ENCODE assay signal across 1 cellular context in the genomic region with DNA sequence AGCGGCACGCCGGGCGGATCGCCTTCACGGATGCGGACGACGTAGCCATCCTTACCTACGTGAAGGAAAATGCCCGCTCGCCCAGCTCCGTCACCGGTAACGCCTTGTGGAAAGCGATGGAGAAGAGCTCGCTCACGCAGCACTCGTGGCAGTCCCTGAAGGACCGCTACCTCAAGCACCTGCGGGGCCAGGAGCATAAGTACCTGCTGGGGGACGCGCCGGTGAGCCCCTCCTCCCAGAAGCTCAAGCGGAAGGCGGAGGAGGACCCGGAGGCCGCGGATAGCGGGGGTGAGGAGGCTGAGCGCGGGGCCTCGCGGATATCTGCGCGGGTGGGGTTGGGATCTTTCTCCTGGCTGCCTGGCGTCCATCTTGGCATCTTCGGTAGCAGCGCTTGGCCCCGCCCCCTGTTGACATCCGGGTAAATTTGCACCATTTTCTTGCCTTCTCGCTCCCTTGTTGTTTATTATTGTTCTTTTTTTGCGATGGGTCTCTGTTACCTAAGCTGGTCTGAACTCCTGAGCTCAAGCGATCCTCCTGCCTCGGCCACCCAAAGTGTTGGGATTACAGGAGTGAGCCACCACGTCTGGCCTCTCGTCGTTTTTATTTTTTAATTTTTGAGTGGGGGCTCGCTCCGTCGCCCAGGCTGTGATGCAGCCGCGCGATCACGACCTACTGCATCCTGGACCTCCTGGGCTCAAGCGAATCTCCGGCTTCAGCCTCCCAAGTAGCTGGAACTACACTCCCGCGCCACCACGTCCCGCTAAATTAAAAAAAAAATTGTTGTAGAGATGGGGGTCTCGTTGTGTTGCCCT.
TF ChIP-seq lines count a peak whose summit lies in the region.

No MANE protein-coding gene starts in this region.

TF ChIP-seq in HepG2, 621 proteins besides CTCF, POLR2A, EP300 and RAD21 (continued from another document and continues in another):
- TF ChIP-seq ZNF24 (IDR thresholded peaks at IDR 0.05): no peak
- no peak for TF ChIP-seq CENPT (CRISPR knock-in tag; IDR thresholded peaks at IDR 0.05; ENCODE audit: low read depth)
- TF ChIP-seq, protein P1, sequence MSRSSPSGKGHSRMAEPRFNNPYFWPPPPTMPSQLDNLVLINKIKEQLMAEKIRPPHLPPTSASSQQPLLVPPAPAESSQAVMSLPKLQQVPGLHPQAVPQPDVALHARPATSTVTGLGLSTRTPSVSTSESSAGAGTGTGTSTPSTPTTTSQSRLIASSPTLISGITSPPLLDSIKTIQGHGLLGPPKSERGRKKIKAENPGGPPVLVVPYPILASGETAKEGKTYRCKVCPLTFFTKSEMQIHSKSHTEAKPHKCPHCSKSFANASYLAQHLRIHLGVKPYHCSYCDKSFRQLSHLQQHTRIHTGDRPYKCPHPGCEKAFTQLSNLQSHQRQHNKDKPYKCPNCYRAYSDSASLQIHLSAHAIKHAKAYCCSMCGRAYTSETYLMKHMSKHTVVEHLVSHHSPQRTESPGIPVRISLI (CRISPR knock-in tag; IDR thresholded peaks at IDR 0.05; ENCODE audit: borderline replicate concordance): 0 out of 2 replicates have a peak, but pooled peaks have one; percentile 31
- no peak for TF ChIP-seq ZNF383 (CRISPR knock-in tag; IDR thresholded peaks at IDR 0.05; ENCODE audit: borderline replicate concordance)
- TF ChIP-seq, protein P2, sequence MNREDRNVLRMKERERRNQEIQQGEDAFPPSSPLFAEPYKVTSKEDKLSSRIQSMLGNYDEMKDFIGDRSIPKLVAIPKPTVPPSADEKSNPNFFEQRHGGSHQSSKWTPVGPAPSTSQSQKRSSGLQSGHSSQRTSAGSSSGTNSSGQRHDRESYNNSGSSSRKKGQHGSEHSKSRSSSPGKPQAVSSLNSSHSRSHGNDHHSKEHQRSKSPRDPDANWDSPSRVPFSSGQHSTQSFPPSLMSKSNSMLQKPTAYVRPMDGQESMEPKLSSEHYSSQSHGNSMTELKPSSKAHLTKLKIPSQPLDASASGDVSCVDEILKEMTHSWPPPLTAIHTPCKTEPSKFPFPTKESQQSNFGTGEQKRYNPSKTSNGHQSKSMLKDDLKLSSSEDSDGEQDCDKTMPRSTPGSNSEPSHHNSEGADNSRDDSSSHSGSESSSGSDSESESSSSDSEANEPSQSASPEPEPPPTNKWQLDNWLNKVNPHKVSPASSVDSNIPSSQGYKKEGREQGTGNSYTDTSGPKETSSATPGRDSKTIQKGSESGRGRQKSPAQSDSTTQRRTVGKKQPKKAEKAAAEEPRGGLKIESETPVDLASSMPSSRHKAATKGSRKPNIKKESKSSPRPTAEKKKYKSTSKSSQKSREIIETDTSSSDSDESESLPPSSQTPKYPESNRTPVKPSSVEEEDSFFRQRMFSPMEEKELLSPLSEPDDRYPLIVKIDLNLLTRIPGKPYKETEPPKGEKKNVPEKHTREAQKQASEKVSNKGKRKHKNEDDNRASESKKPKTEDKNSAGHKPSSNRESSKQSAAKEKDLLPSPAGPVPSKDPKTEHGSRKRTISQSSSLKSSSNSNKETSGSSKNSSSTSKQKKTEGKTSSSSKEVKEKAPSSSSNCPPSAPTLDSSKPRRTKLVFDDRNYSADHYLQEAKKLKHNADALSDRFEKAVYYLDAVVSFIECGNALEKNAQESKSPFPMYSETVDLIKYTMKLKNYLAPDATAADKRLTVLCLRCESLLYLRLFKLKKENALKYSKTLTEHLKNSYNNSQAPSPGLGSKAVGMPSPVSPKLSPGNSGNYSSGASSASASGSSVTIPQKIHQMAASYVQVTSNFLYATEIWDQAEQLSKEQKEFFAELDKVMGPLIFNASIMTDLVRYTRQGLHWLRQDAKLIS (CRISPR knock-in tag; IDR thresholded peaks at IDR 0.05): no peak
- TF ChIP-seq U2AF1 (optimal IDR thresholded peaks at IDR 0.05; ENCODE audit: low read depth, low read length): no peak
- TF ChIP-seq RNF2 (conservative IDR thresholded peaks at IDR 0.05; ENCODE audit: low read depth): no peak
- TF ChIP-seq HNF4A (CRISPR knock-in tag; IDR thresholded peaks at IDR 0.05): no peak
- TF ChIP-seq, protein P3, sequence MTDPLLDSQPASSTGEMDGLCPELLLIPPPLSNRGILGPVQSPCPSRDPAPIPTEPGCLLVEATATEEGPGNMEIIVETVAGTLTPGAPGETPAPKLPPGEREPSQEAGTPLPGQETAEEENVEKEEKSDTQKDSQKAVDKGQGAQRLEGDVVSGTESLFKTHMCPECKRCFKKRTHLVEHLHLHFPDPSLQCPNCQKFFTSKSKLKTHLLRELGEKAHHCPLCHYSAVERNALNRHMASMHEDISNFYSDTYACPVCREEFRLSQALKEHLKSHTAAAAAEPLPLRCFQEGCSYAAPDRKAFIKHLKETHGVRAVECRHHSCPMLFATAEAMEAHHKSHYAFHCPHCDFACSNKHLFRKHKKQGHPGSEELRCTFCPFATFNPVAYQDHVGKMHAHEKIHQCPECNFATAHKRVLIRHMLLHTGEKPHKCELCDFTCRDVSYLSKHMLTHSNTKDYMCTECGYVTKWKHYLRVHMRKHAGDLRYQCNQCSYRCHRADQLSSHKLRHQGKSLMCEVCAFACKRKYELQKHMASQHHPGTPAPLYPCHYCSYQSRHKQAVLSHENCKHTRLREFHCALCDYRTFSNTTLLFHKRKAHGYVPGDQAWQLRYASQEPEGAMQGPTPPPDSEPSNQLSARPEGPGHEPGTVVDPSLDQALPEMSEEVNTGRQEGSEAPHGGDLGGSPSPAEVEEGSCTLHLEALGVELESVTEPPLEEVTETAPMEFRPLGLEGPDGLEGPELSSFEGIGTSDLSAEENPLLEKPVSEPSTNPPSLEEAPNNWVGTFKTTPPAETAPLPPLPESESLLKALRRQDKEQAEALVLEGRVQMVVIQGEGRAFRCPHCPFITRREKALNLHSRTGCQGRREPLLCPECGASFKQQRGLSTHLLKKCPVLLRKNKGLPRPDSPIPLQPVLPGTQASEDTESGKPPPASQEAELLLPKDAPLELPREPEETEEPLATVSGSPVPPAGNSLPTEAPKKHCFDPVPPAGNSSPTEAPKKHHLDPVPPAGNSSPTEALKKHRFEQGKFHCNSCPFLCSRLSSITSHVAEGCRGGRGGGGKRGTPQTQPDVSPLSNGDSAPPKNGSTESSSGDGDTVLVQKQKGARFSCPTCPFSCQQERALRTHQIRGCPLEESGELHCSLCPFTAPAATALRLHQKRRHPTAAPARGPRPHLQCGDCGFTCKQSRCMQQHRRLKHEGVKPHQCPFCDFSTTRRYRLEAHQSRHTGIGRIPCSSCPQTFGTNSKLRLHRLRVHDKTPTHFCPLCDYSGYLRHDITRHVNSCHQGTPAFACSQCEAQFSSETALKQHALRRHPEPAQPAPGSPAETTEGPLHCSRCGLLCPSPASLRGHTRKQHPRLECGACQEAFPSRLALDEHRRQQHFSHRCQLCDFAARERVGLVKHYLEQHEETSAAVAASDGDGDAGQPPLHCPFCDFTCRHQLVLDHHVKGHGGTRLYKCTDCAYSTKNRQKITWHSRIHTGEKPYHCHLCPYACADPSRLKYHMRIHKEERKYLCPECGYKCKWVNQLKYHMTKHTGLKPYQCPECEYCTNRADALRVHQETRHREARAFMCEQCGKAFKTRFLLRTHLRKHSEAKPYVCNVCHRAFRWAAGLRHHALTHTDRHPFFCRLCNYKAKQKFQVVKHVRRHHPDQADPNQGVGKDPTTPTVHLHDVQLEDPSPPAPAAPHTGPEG (CRISPR knock-in tag; IDR thresholded peaks at IDR 0.05): peak; percentile 43; the same call in 1 of the 2 replicates
- TF ChIP-seq GABPA (IDR thresholded peaks at IDR 0.05; ENCODE audit: low read depth, low read length): no peak
- TF ChIP-seq GABPA (CRISPR knock-in tag; IDR thresholded peaks at IDR 0.05; ENCODE audit: low read depth): peak; percentile 69
- TF ChIP-seq NKX3-1 (CRISPR knock-in tag; IDR thresholded peaks at IDR 0.05): no peak; the same call in 1 of the 2 replicates
- no peak for TF ChIP-seq ZNF496 (CRISPR knock-in tag; IDR thresholded peaks at IDR 0.05; ENCODE audit: insufficient replicate concordance)
- no peak for TF ChIP-seq ZNF549 (CRISPR knock-in tag; IDR thresholded peaks at IDR 0.05)
- TF ChIP-seq RXRB (CRISPR knock-in tag; IDR thresholded peaks at IDR 0.05; ENCODE audit: borderline replicate concordance): peak; percentile 24; the same call in 1 of the 2 replicates
- no peak for TF ChIP-seq JUN (CRISPR knock-in tag; IDR thresholded peaks at IDR 0.05)
- TF ChIP-seq, protein P4, sequence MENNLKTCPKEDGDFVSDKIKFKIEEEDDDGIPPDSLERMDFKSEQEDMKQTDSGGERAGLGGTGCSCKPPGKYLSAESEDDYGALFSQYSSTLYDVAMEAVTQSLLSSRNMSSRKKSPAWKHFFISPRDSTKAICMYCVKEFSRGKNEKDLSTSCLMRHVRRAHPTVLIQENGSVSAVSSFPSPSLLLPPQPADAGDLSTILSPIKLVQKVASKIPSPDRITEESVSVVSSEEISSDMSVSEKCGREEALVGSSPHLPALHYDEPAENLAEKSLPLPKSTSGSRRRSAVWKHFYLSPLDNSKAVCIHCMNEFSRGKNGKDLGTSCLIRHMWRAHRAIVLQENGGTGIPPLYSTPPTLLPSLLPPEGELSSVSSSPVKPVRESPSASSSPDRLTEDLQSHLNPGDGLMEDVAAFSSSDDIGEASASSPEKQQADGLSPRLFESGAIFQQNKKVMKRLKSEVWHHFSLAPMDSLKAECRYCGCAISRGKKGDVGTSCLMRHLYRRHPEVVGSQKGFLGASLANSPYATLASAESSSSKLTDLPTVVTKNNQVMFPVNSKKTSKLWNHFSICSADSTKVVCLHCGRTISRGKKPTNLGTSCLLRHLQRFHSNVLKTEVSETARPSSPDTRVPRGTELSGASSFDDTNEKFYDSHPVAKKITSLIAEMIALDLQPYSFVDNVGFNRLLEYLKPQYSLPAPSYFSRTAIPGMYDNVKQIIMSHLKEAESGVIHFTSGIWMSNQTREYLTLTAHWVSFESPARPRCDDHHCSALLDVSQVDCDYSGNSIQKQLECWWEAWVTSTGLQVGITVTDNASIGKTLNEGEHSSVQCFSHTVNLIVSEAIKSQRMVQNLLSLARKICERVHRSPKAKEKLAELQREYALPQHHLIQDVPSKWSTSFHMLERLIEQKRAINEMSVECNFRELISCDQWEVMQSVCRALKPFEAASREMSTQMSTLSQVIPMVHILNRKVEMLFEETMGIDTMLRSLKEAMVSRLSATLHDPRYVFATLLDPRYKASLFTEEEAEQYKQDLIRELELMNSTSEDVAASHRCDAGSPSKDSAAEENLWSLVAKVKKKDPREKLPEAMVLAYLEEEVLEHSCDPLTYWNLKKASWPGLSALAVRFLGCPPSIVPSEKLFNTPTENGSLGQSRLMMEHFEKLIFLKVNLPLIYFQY (CRISPR knock-in tag; IDR thresholded peaks at IDR 0.05; ENCODE audit: borderline replicate concordance): no peak
- peak; percentile 56; the same call in 1 of the 2 replicates for TF ChIP-seq FOXJ3 (CRISPR knock-in tag; IDR thresholded peaks at IDR 0.05; ENCODE audit: borderline replicate concordance)
- TF ChIP-seq ZFP36L1 (CRISPR knock-in tag; IDR thresholded peaks at IDR 0.05): peak; percentile 62; the same call in 1 of the 2 replicates
- TF ChIP-seq, protein P5, sequence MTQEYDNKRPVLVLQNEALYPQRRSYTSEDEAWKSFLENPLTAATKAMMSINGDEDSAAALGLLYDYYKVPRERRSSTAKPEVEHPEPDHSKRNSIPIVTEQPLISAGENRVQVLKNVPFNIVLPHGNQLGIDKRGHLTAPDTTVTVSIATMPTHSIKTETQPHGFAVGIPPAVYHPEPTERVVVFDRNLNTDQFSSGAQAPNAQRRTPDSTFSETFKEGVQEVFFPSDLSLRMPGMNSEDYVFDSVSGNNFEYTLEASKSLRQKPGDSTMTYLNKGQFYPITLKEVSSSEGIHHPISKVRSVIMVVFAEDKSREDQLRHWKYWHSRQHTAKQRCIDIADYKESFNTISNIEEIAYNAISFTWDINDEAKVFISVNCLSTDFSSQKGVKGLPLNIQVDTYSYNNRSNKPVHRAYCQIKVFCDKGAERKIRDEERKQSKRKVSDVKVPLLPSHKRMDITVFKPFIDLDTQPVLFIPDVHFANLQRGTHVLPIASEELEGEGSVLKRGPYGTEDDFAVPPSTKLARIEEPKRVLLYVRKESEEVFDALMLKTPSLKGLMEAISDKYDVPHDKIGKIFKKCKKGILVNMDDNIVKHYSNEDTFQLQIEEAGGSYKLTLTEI (CRISPR knock-in tag; conservative IDR thresholded peaks at IDR 0.05): no peak
- TF ChIP-seq SMARCE1 (IDR thresholded peaks at IDR 0.05; ENCODE audit: borderline replicate concordance): no peak
- no peak for TF ChIP-seq SUZ12 (IDR thresholded peaks at IDR 0.05; ENCODE audit: low read depth, low read length)
- no peak for TF ChIP-seq CHD2 (IDR thresholded peaks at IDR 0.05; ENCODE audit: low read depth, low read length)
- TF ChIP-seq SSRP1 (CRISPR knock-in tag; IDR thresholded peaks at IDR 0.05): peak; percentile 66; the same call in 1 of the 2 replicates
- no peak for TF ChIP-seq SIX4 (CRISPR knock-in tag; IDR thresholded peaks at IDR 0.05)
- TF ChIP-seq, protein P6, sequence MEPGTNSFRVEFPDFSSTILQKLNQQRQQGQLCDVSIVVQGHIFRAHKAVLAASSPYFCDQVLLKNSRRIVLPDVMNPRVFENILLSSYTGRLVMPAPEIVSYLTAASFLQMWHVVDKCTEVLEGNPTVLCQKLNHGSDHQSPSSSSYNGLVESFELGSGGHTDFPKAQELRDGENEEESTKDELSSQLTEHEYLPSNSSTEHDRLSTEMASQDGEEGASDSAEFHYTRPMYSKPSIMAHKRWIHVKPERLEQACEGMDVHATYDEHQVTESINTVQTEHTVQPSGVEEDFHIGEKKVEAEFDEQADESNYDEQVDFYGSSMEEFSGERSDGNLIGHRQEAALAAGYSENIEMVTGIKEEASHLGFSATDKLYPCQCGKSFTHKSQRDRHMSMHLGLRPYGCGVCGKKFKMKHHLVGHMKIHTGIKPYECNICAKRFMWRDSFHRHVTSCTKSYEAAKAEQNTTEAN (CRISPR knock-in tag; conservative IDR thresholded peaks at IDR 0.05): no peak
- TF ChIP-seq TBX2 (CRISPR knock-in tag; IDR thresholded peaks at IDR 0.05; ENCODE audit: borderline replicate concordance): no peak; the same call in 1 of the 2 replicates
- no peak for TF ChIP-seq ZNF746 (CRISPR knock-in tag; IDR thresholded peaks at IDR 0.05)
- TF ChIP-seq POLR2G (IDR thresholded peaks at IDR 0.05; ENCODE audit: low read depth, low read length): peak; percentile 42
- TF ChIP-seq, protein P7, sequence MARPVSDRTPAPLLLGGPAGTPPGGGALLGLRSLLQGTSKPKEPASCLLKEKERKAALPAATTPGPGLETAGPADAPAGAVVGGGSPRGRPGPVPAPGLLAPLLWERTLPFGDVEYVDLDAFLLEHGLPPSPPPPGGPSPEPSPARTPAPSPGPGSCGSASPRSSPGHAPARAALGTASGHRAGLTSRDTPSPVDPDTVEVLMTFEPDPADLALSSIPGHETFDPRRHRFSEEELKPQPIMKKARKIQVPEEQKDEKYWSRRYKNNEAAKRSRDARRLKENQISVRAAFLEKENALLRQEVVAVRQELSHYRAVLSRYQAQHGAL (CRISPR knock-in tag; IDR thresholded peaks at IDR 0.05; ENCODE audit: not compliant biosample characterization): no peak
- no peak for TF ChIP-seq BHLHE40 (IDR thresholded peaks at IDR 0.05; ENCODE audit: low read length)
- TF ChIP-seq, protein P8, sequence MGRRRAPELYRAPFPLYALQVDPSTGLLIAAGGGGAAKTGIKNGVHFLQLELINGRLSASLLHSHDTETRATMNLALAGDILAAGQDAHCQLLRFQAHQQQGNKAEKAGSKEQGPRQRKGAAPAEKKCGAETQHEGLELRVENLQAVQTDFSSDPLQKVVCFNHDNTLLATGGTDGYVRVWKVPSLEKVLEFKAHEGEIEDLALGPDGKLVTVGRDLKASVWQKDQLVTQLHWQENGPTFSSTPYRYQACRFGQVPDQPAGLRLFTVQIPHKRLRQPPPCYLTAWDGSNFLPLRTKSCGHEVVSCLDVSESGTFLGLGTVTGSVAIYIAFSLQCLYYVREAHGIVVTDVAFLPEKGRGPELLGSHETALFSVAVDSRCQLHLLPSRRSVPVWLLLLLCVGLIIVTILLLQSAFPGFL (CRISPR knock-in tag; IDR thresholded peaks at IDR 0.05): no peak
- no peak for TF ChIP-seq ZNF484 (CRISPR knock-in tag; IDR thresholded peaks at IDR 0.05; ENCODE audit: borderline replicate concordance, low read depth)
- TF ChIP-seq ZNF674 (CRISPR knock-in tag; IDR thresholded peaks at IDR 0.05; ENCODE audit: low read depth): no peak
- TF ChIP-seq MAFG (CRISPR knock-in tag; IDR thresholded peaks at IDR 0.05): no peak
- no peak for TF ChIP-seq NFE2L1 (CRISPR knock-in tag; IDR thresholded peaks at IDR 0.05; ENCODE audit: borderline replicate concordance)
- TF ChIP-seq ZNF562 (CRISPR knock-in tag; IDR thresholded peaks at IDR 0.05; ENCODE audit: borderline replicate concordance): no peak
